Comparison of ENCODE assay signal across 12 cellular contexts in the genomic region with DNA sequence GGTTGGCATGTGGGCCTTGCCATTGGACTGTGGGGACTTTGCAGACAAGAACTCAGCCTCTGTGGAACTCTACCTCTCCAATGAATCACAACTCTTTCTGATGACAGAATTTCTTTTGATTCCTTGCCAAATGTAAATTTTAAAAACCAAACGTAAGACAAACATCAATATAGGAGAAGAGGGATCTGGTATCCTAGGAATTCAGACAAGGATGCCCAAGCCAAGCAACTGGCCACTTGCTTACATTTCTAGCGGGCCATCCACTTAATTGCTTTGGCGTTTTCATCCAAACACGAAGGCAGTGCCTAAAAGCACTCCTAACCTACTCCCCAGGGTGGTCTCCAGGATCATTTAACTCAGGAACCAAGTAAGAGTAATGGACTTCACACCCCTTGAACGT.
"Had no signal": no experiment of that assay in that cellular context is flagged by ENCODE, and none has a peak within 500 bp of the region (broad histone marks: within the 10 kb centered on the region; RNA-seq: fewer than 3 reads in every experiment).

No MANE protein-coding gene starts in this region.

- H3K4me3 Mint-ChIP-seq: activated naive CD4-positive, alpha-beta T cell treated with anti-CD3 and anti-CD28 coated beads for 36 hours had no signal

- H3K27ac Mint-ChIP-seq: activated naive CD4-positive, alpha-beta T cell treated with anti-CD3 and anti-CD28 coated beads for 36 hours; activated T-helper 2 cell treated with anti-CD3 and anti-CD28 coated beads, Interferon-gamma antibody, Interleukin-2, Interleukin-4, amounts not matched to agents 10 μg/mL and 5 μg/mL and 100 μg/mL, durations not matched to agents 14 hours and 24 hours and 36 hours had no signal

- H3K9me3 Mint-ChIP-seq: activated naive CD4-positive, alpha-beta T cell treated with anti-CD3 and anti-CD28 coated beads for 36 hours; activated T-helper 2 cell treated with anti-CD3 and anti-CD28 coated beads, Interferon-gamma antibody, Interleukin-2, Interleukin-4, amounts not matched to agents 10 μg/mL and 5 μg/mL and 100 μg/mL, durations not matched to agents 14 hours and 24 hours and 36 hours had no signal

- DNase-seq: activated CD4-positive, alpha-beta T cell treated with anti-CD3 and anti-CD28 coated beads, Interleukin-2, amount 50 U/mL, for 48 hours; activated naive CD4-positive, alpha-beta T cell treated with anti-CD3 and anti-CD28 coated beads for 36 hours; colonic mucosa; gastrocnemius medialis; ovary; sigmoid colon; stimulated activated CD4-positive, alpha-beta T cell treated with anti-CD3 and anti-CD28 coated beads, Interleukin-1b, Interleukin-23, amount 100 ng/mL, for 48 hours; stomach; T-helper 9 cell; testis; upper lobe of left lung had no signal
